8 cellular contexts compared by ENCODE assay signal in the genomic region with DNA sequence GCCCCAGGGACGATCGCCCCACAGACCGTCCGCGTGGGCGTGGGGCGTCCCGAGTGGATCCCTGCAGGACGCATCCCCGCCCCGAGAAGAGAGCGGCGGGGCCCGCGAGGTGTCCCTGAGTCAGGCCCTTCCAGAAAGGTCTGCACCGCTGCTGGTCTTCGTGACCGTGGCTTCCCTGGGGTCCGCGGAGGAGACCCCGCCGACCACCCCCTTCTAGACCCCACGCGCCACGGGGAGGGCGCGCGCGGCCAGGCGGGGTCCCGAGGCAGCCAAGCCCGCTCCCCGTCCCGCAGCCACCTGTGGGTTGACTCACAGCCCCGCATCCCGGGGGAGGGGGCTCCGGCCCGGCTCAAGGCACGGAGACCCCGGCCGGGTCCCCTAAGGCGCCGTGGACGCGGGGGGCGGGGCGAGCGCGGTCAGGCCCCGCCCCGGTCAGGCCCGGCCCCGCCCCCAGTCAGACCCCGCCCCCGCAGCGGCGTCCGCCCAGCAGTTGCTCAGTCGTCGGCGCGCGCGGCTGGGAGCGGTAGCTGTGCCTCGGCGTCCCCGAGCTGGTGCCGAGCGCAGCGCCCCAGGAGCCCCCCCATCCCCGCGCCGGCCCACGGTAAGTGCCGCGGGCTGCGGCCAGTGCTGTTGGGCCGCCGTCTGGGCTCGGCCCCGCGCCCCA. TPM values are rescaled to one million over a fixed set of nuclear protein-coding genes. Genes with fewer than 3 reads are reported as not detected.
DNase-seq lines count a peak whose midpoint lies in the region; ATAC-seq and TF ChIP-seq lines count a peak whose summit lies in the region.

A gene with protein sequence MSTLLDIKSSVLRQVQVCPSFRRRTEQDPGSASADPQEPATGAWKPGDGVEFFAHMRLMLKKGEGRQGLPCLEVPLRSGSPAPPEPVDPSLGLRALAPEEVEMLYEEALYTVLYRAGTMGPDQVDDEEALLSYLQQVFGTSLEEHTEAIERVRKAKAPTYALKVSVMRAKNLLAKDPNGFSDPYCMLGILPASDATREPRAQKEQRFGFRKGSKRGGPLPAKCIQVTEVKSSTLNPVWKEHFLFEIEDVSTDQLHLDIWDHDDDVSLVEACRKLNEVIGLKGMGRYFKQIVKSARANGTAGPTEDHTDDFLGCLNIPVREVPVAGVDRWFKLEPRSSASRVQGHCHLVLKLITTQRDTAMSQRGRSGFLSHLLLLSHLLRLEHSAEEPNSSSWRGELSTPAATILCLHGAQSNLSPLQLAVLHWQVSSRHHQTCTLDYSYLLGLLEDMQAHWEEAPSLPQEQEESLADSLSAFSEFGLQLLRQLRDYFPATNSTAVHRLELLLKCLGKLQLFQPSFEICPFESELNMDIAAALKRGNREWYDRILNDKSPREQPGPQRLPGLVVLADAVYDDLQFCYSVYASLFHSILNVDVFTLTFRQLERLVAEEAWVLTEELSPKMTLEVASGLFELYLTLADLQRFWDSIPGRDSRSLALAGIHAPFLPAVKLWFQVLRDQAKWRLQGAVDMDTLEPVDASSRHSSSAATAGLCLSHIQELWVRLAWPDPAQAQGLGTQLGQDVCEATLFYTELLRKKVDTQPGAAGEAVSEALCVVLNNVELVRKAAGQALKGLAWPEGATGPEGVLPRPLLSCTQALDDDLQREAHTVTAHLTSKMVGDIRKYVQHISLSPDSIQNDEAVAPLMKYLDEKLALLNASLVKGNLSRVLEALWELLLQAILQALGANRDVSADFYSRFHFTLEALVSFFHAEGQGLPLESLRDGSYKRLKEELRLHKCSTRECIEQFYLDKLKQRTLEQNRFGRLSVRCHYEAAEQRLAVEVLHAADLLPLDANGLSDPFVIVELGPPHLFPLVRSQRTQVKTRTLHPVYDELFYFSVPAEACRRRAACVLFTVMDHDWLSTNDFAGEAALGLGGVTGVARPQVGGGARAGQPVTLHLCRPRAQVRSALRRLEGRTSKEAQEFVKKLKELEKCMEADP (plus strand): TSS at position 497 of the 664 bp plus-strand sequence. CDS start 4,905 bp downstream, outside the sequence.

- POLR2A ChIA-PET in A673 (lab: Charles Lee; ENCODE audit: low non-redundant PET), result no interaction called here

- peak within 1 kb of the TSS; percentile 52 for H2AFZ ChIP-seq in trophoblast cell (ENCODE audit: insufficient read depth, low read length, poor library complexity)

- CTCF ChIA-PET in A673 (lab: Charles Lee), result no interaction called here

- no peak within 1 kb of the TSS for H4K12ac ChIP-seq in trophoblast cell (ENCODE audit: low read depth, low read length)

- TF ChIP-seq POLR2A in lower leg skin (IDR thresholded peaks at IDR 0.05), result no peak

- H2AK5ac ChIP-seq in trophoblast cell (ENCODE audit: low read length), result peak within 1 kb of the TSS; percentile 30

- H3K9me3 ChIP-seq in A673 (ENCODE audit: low read depth, low read length, poor library complexity, severe bottlenecking) (no peaks in the 10 kb centered on the region), trophoblast cell (ENCODE audit: insufficient read depth, low read depth, low read length) (peaks cover 7% of the 10 kb centered on the region)

- H3K79me1 ChIP-seq in trophoblast cell (ENCODE audit: low read length), result peaks cover 9% of the 10 kb centered on the region

- H2BK120ac ChIP-seq in trophoblast cell (ENCODE audit: insufficient read depth, low read length, poor library complexity), result no peak within 1 kb of the TSS

- no peak within 1 kb of the TSS for H3K14ac ChIP-seq in trophoblast cell (ENCODE audit: low read length)

- H3K23ac ChIP-seq in trophoblast cell (ENCODE audit: low read length), result no peak within 1 kb of the TSS

- TF ChIP-seq CTCF in A673 (conservative IDR thresholded peaks at IDR 0.05; ENCODE audit: low read depth, low read length) (no peak), foreskin keratinocyte (conservative IDR thresholded peaks at IDR 0.05) (no peak), lower leg skin (IDR thresholded peaks at IDR 0.05) (no peak)

- H3K9ac ChIP-seq in trophoblast cell (ENCODE audit: low read length), result no peak within 1 kb of the TSS

- H3K4ac ChIP-seq in trophoblast cell (ENCODE audit: low read depth, low read length), result no peak within 1 kb of the TSS

- peak within 1 kb of the TSS; percentile 63 for H3K4me2 ChIP-seq in trophoblast cell (ENCODE audit: low read length)

- peaks cover 15% of the 10 kb centered on the region for H3K4me1 ChIP-seq in A673 (ENCODE audit: insufficient read depth, low read length, poor library complexity, severe bottlenecking)
- H3K4me1 ChIP-seq in foreskin keratinocyte, result no peaks in the 10 kb centered on the region
- H3K4me1 ChIP-seq in trophoblast cell (ENCODE audit: control insufficient read depth in 1 of 2, insufficient read depth in 2 of 2, low read length in 2 of 2), result peaks cover 22 to 27% of the 10 kb centered on the region in 2 experiments

- no peak within 1 kb of the TSS for H4K91ac ChIP-seq in trophoblast cell (ENCODE audit: low read depth, low read length)

- H3K4me3 ChIP-seq in A673 (ENCODE audit: low read depth, low read length, poor library complexity, severe bottlenecking) (peak within 1 kb of the TSS; percentile 41), trophoblast cell (ENCODE audit: low read depth, low read length) (peak within 1 kb of the TSS; percentile 25), lower leg skin (ENCODE audit: low read depth, poor library complexity, severe bottlenecking) (no peak within 1 kb of the TSS)

- ATAC-seq in foreskin keratinocyte, result peak; percentile 34

- H3K27ac ChIP-seq in A673 (ENCODE audit: low read depth, low read length, poor library complexity, severe bottlenecking) (no peak within 1 kb of the TSS), foreskin keratinocyte (no peak within 1 kb of the TSS), trophoblast cell (ENCODE audit: low read depth, low read length) (no peak within 1 kb of the TSS)

- WGBS in trophoblast cell (ENCODE audit: extremely low coverage, insufficient coverage, insufficient read length), result no CpG with 5 or more reads among the region's 83 CpGs
- 2% methylated on average over 17 to 21 of the region's 83 CpGs for WGBS in lower leg skin, 2 donors

- DNase-seq in A673 (ENCODE audit: low spot score) (peak; percentile 56), HT-29 (ENCODE audit: low spot score) (peak; percentile 44), foreskin keratinocyte (no peak), trophoblast cell (peak in 1 of 2 donors; percentile 45), EL (no peak), NCI-H524 treated with DMSO at 0.1 percent for 48 hours (lab: John Stamatoyannopoulos, UW) (no peak), lower leg skin (ENCODE audit: low spot score in 2 of 2) (no peak)
- DNase-seq in activated T-cell treated with anti-CD3 and anti-CD28 coated beads, Interleukin-2, amount 50 U/mL, for 1 hour, result peak; percentile 61

- peak within 1 kb of the TSS; percentile 30 for H4K8ac ChIP-seq in trophoblast cell (ENCODE audit: low read depth, low read length)

- peak within 1 kb of the TSS; percentile 28 for H2BK12ac ChIP-seq in trophoblast cell (ENCODE audit: low read length)

- H3K27me3 ChIP-seq in A673 (replicated peaks; ENCODE audit: insufficient read depth, low read depth, low read length, poor library complexity), result peaks cover 56% of the 10 kb centered on the region
- peaks cover 63% of the 10 kb centered on the region for H3K27me3 ChIP-seq in foreskin keratinocyte
- peaks cover 39% of the 10 kb centered on the region for H3K27me3 ChIP-seq in trophoblast cell (ENCODE audit: insufficient read depth, low read length)

- BruUV-seq in A673 (replicated peaks; lab: Mats Ljungman, UMichigan), result no TSS peak

- no peak within 1 kb of the TSS for H2BK5ac ChIP-seq in trophoblast cell (ENCODE audit: low read depth, low read length, poor library complexity)

- H3K36me3 ChIP-seq in A673 (ENCODE audit: insufficient read depth, low read length, poor library complexity, severe bottlenecking), result no peaks in the 10 kb centered on the region
- no peaks in the 10 kb centered on the region for H3K36me3 ChIP-seq in trophoblast cell (ENCODE audit: control insufficient read depth in 1 of 2, insufficient read depth in 2 of 2, low read length in 2 of 2)

- intact Hi-C loops in A673 (cut with micrococcal nuclease; ENCODE audit: unreplicated experiment), result no loop called here
- intact Hi-C loops in lower leg skin (cut with DNase I; ENCODE audit: low total_unique reads), result no loop called here

- no peaks in the 10 kb centered on the region for H3K79me2 ChIP-seq in trophoblast cell (ENCODE audit: control insufficient read depth, insufficient read depth, low read length, poor library complexity)

- no peak within 1 kb of the TSS for H3K18ac ChIP-seq in trophoblast cell (ENCODE audit: low read length)

RNA-seq across cellular contexts. Expression of the gene that starts here (rescaled TPM):
- total RNA-seq in A673 (2021) (2.0 and 3.7 TPM in 2 replicates), foreskin keratinocyte (0.07 and 0.27 TPM in 2 replicates), lower leg skin (1 to 10 TPM; 1.5 to 5.4 (median 2.4) TPM)
- 8.2 and 14.1 TPM in 2 replicates for total RNA-seq in HT-29 (2014; rRNA removed; shearing (Covaris generic))
- 0.04 and 0.08 TPM in 2 replicates for polyA plus RNA-seq in foreskin keratinocyte
- 2.1 and 2.5 TPM in 2 replicates for polyA plus RNA-seq in trophoblast cell (2013)

Comparison
In these comparisons a context has a peak if more than half of its experiments do, and no peak if none do; other contexts are left out.
1. Peak in ATAC-seq in foreskin keratinocyte; RNA of the gene not detected or under 1 TPM.
2. DNase-seq: peak in A673 (single experiment), HT-29 (single experiment) and activated T-cell treated with anti-CD3 and anti-CD28 coated beads, Interleukin-2, amount 50 U/mL, for 1 hour (single experiment); none in foreskin keratinocyte (0 of 2), EL (single experiment), NCI-H524 treated with DMSO at 0.1 percent for 48 hours (single experiment) and lower leg skin (0 of 2).